12 cellular contexts compared by ENCODE assay signal in the genomic region with DNA sequence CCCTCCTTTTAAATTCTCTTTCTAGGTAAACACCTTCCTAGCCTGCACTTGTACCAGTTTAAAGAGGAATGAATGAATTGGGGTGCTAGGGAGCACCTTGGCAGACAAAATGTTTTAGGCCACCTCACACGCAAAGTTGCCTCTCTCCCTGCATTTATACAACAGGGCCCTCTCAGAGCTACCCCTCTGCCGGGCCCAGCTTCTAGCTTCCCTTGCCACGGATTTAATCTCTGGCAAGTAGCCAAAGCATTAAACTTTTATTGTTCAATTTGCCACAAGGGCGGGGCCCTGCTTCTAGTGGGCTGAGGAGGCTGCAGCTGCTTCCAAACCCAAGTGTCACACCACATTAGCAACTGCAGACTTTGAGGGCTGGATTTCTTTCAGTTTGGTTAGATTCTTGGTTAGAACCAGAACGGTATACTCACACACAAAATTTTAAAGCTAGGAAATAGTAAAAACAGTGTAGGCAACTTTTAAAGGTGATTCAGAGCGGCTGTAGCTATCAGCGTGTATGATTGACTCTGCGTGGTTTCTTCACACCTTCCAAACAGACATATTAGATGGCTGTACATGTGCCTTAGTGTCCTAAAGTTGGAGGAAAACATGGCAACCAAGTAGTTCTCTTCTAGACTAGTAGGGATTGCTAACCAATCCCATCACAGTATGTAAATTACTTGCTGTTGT. TPM values are rescaled to one million over a fixed set of nuclear protein-coding genes. Genes with fewer than 3 reads are reported as not detected.
DNase-seq lines count a peak whose midpoint lies in the region; ATAC-seq and TF ChIP-seq lines count a peak whose summit lies in the region.
"Had no signal": no experiment of that assay in that cellular context is flagged by ENCODE, and none has a peak within 500 bp of the region (broad histone marks: within the 10 kb centered on the region; RNA-seq: fewer than 3 reads in every experiment).

No MANE protein-coding gene starts in this region.

- peak overlapping the region; percentile 49 for H3K27ac ChIP-seq in lower lobe of right lung

- H3K9me3 ChIP-seq in lower lobe of right lung: no peaks in the 10 kb centered on the region

- intact Hi-C loops in lower lobe of right lung (cut with DNase I): no loop called here

- no peaks in the 10 kb centered on the region for H3K36me3 ChIP-seq in lower lobe of right lung

- TF ChIP-seq CTCF in lower lobe of right lung (IDR thresholded peaks at IDR 0.05): no peak

- H3K27me3 ChIP-seq in lower lobe of right lung (ENCODE audit: low read depth): no peaks in the 10 kb centered on the region

- DNase-seq in D341Med (ENCODE audit: low spot score) (peak; percentile 82), NCI-H1105 (lab: John Stamatoyannopoulos, UW) (peak; percentile 93), RPMI7951 (ENCODE audit: low read depth) (peak; percentile 71), lower lobe of right lung (no peak)
- DNase-seq: stimulated activated naive CD8-positive, alpha-beta T cell treated with anti-CD3 and anti-CD28 coated beads, Interleukin-15, amount 100 ng/mL, for 72 hours had no signal

- H3K4me3 ChIP-seq in lower lobe of right lung: no peak overlapping the region
- H3K4me3 ChIP-seq: coronary artery had no signal

- ATAC-seq in lower lobe of right lung (no peak), HG03095 (IDR thresholded peaks at IDR 0.05; ENCODE audit: unreplicated experiment) (no peak), HG03097 (IDR thresholded peaks at IDR 0.05; ENCODE audit: low FRiP score, unreplicated experiment) (no peak), HG03108 (IDR thresholded peaks at IDR 0.05; ENCODE audit: unreplicated experiment) (no peak), GM21529 (IDR thresholded peaks at IDR 0.05; ENCODE audit: unreplicated experiment) (no peak)
- ATAC-seq: stimulated activated naive CD8-positive, alpha-beta T cell treated with anti-CD3 and anti-CD28 coated beads, Interleukin-15, amount 100 ng/mL, for 72 hours had no signal

- peaks cover 51% of the 10 kb centered on the region for H3K4me1 ChIP-seq in lower lobe of right lung

RNA-seq across cellular contexts. Expression of a gene that starts 6.5 kb away (rescaled TPM):
- total RNA-seq in RPMI7951 (2014; rRNA removed; shearing (Covaris generic)): 6.1 and 6.2 TPM in 2 replicates
- total RNA-seq in lower lobe of right lung: 23.5 TPM

RNA-seq across cellular contexts. Expression of a gene that starts 17.7 kb away (rescaled TPM):
- total RNA-seq in RPMI7951 (2014; rRNA removed; shearing (Covaris generic)): not detected in 2 replicates
- total RNA-seq in lower lobe of right lung: not detected
- total RNA-seq: activated CD8-positive, alpha-beta memory T cell treated with anti-CD3 and anti-CD28 coated beads for 36 hours; progenitor cell of endocrine pancreas had no signal
